ENCODE assay signal across 18 cellular contexts in the genomic region with DNA sequence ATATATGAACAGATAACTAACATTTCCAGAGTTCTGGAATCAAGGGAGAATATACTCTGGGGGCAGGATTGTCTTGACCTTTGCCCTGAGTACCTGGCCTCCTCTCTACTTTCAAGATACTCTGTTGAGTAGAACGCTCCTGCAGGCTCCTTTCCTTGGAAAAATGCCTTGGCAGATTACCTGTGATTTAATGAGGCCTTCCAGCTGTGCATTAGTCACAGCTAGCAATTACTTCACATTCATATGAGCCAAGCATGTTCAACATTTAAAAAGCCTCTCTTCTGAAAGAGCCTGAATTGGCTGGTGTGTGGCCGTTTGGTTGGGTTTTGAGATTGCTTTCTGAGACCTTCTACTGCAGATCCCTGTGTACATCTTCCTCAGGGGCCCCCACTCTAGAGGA.
DNase-seq lines count a peak whose midpoint lies in the region; ATAC-seq, FAIRE-seq and TF ChIP-seq lines count a peak whose summit lies in the region.
"Had no signal": no experiment of that assay in that cellular context is flagged by ENCODE, and none has a peak within 500 bp of the region (broad histone marks: within the 10 kb centered on the region; RNA-seq: fewer than 3 reads in every experiment).

No MANE protein-coding gene starts in this region.

- H3K79me1 ChIP-seq in H1 (ENCODE audit: low read depth, low read length), result no peaks in the 10 kb centered on the region

- H3K27me3 ChIP-seq in H1 (replicated peaks in 1 of 4; ENCODE audit: control insufficient read depth in 3 of 4, extremely low read depth in 1 of 4, insufficient read depth in 3 of 4, low read length in 3 of 4) (no peaks in the 10 kb centered on the region), neural cell (ENCODE audit: insufficient read depth, low read depth, low read length) (no peaks in the 10 kb centered on the region), smooth muscle cell (ENCODE audit: low read depth) (no peaks in the 10 kb centered on the region)
- H3K27me3 ChIP-seq: gastrocnemius medialis had no signal

- H3F3A ChIP-seq in neural cell (ENCODE audit: insufficient read depth, low read length, poor library complexity, severe bottlenecking), result no peaks in the 10 kb centered on the region
- H3F3A ChIP-seq in smooth muscle cell (ENCODE audit: low read depth), result no peaks in the 10 kb centered on the region

- no peak overlapping the region for H4K8ac ChIP-seq in H1 (ENCODE audit: extremely low read depth, insufficient read depth, low read length)

- no peak overlapping the region for H2BK120ac ChIP-seq in H1 (replicated peaks; ENCODE audit: low read depth, low read length)

- peak; percentile 89 for DNase-seq in NCI-H69 (lab: John Stamatoyannopoulos, UW)
- DNase-seq in H1 (ENCODE audit: low read depth in 1 of 2, low spot score in 2 of 2), result no peak
- DNase-seq in CD1c-positive myeloid dendritic cell (ENCODE audit: extremely low spot score), result no peak
- DNase-seq in smooth muscle cell (lab: John Stamatoyannopoulos, UW; ENCODE audit: unreplicated experiment), result no peak
- DNase-seq: activated naive CD4-positive, alpha-beta T cell treated with anti-CD3 and anti-CD28 coated beads, Interleukin-2, amount 50 U/mL, for 16 hours; DMS 273 treated with DMSO at 0.1 percent for 48 hours; NCI-H1930; NK-92 treated with Interleukin-12 subunit alpha and Interleukin-12 subunit beta, amount 100 ng/mL, for 24 hours; occipital lobe; Right ventricle myocardium superior; stimulated activated naive B cell treated with anti-CD40 and anti-IgM and Interleukin-4, amounts not matched to agents 10 μg/mL and 1 μg/mL and 100 μg/mL, for 72 hours had no signal

- H3K23ac ChIP-seq in H1 (ENCODE audit: insufficient read length), result no peak overlapping the region

- peaks cover 3% of the 10 kb centered on the region; the same call in 1 of the 2 replicates for H3K23me2 ChIP-seq in H1 (ENCODE audit: low read depth, low read length)

- CTCF ChIA-PET in HEK293 (lab: Yijun Ruan, JAX) (no interaction called here), H1 (lab: Charles Lee; ENCODE audit: partially characterized antibody) (no interaction called here)

- H3K9me3 ChIP-seq in HEK293 (ENCODE audit: control insufficient read depth, insufficient read depth, low read depth, low read length) (no peaks in the 10 kb centered on the region), H1 (ENCODE audit: insufficient read depth in 2 of 2, low read depth in 1 of 2, low read length in 1 of 2) (no peaks in the 10 kb centered on the region), neural cell (ENCODE audit: low read length) (no peaks in the 10 kb centered on the region), smooth muscle cell (replicated peaks; ENCODE audit: low read depth) (no peaks in the 10 kb centered on the region)
- H3K9me3 ChIP-seq: gastrocnemius medialis had no signal

- H2AFZ ChIP-seq in H1 (ENCODE audit: low read length) (no peak overlapping the region), neural cell (ENCODE audit: low read depth, low read length) (no peak overlapping the region), smooth muscle cell (ENCODE audit: low read depth) (no peak overlapping the region)

- H4K5ac ChIP-seq in H1 (ENCODE audit: insufficient read length, low read depth, low read length), result no peak overlapping the region

- no peak overlapping the region for H4K91ac ChIP-seq in H1 (replicated peaks; ENCODE audit: insufficient read length, low read length)

- H2BK12ac ChIP-seq in H1 (ENCODE audit: low read depth, low read length), result no peak overlapping the region

- H3K27ac ChIP-seq in HEK293 (ENCODE audit: extremely low read depth, low read depth, low read length) (no peak overlapping the region), H1 (ENCODE audit: low read depth, low read length) (no peak overlapping the region), neural cell (ENCODE audit: low read length) (no peak overlapping the region), smooth muscle cell (ENCODE audit: low read depth) (no peak overlapping the region)
- H3K27ac ChIP-seq: skin epidermis had no signal

- H3K14ac ChIP-seq in H1 (ENCODE audit: insufficient read length), result no peak overlapping the region

- H3K4me2 ChIP-seq in H1 (ENCODE audit: insufficient read depth in 1 of 2, low read depth in 2 of 2, low read length in 2 of 2), result 0 out of 4 replicates have a peak overlapping the region, but pooled peaks of 1 of the 2 experiments have one; percentile 15
- H3K4me2 ChIP-seq in neural cell (ENCODE audit: low read length), result no peak overlapping the region
- H3K4me2 ChIP-seq in smooth muscle cell, result no peak overlapping the region

- FAIRE-seq in H1 (lab: Jason Lieb, UNC), result no peak
- FAIRE-seq: keratinocyte had no signal

- H4K20me1 ChIP-seq in H1 (replicated peaks in 1 of 2; ENCODE audit: control insufficient read depth in 1 of 2, insufficient read depth in 2 of 2, low read length in 2 of 2), result no peaks in the 10 kb centered on the region
- H4K20me1 ChIP-seq in neural cell (ENCODE audit: insufficient read depth), result no peaks in the 10 kb centered on the region
- H4K20me1 ChIP-seq in smooth muscle cell (ENCODE audit: low read depth), result no peaks in the 10 kb centered on the region

- H3K4me3 ChIP-seq in HEK293 (ENCODE audit: low read depth, low read length) (no peak overlapping the region), H1 (ENCODE audit: extremely low read depth in 1 of 4, insufficient read depth in 2 of 4, low read depth in 3 of 4, low read length in 4 of 4) (no peak overlapping the region), neural cell (ENCODE audit: low read length) (no peak overlapping the region), smooth muscle cell (no peak overlapping the region)
- H3K4me3 ChIP-seq: gastrocnemius medialis, skin epidermis had no signal

- H2AK5ac ChIP-seq in H1 (ENCODE audit: low read depth, low read length), result no peak overlapping the region

- H2BK20ac ChIP-seq in H1 (ENCODE audit: low read length), result no peak overlapping the region

- no peaks in the 10 kb centered on the region for H3K9me2 ChIP-seq in neural cell (ENCODE audit: insufficient read depth, low read length)

- TF ChIP-seq RAD21 in H1 (IDR thresholded peaks at IDR 0.05 in 1 of 2, conservative IDR thresholded peaks at IDR 0.05 in 1 of 2; ENCODE audit: low read depth in 2 of 2, low read length in 2 of 2), result no peak
- no peak for TF ChIP-seq RAD21 in neural cell (conservative IDR thresholded peaks at IDR 0.05)

- H3K36me3 ChIP-seq in HEK293 (ENCODE audit: control insufficient read depth in 2 of 2, insufficient read depth in 1 of 2, low read length in 2 of 2), result no peaks in the 10 kb centered on the region
- no peaks in the 10 kb centered on the region for H3K36me3 ChIP-seq in H1 (ENCODE audit: control insufficient read depth in 2 of 4, insufficient read depth in 4 of 4, low read length in 3 of 4)
- H3K36me3 ChIP-seq in neural cell (ENCODE audit: insufficient read depth, low read length), result no peaks in the 10 kb centered on the region
- H3K36me3 ChIP-seq in smooth muscle cell (ENCODE audit: low read depth), result no peaks in the 10 kb centered on the region
- H3K36me3 ChIP-seq: gastrocnemius medialis had no signal

- no peak overlapping the region for H2BK15ac ChIP-seq in H1 (ENCODE audit: low read length)

- H3K4me1 ChIP-seq in HEK293 (ENCODE audit: control insufficient read depth, insufficient read depth, low read length) (peaks cover 3% of the 10 kb centered on the region; the same call in 1 of the 2 replicates), H1 (replicated peaks in 1 of 4; ENCODE audit: control insufficient read depth in 3 of 4, insufficient read depth in 4 of 4, low read length in 3 of 4) (peaks cover 2 to 8% (median 2%) of the 10 kb centered on the region in 4 experiments; a peak in 4 of 7 replicates), smooth muscle cell (ENCODE audit: low read depth) (peaks cover 6% of the 10 kb centered on the region)

- POLR2A ChIA-PET in HEK293 (lab: Yijun Ruan, JAX), result no interaction called here
- POLR2A ChIA-PET in H1 (lab: Charles Lee; ENCODE audit: partially characterized antibody), result no interaction called here

- WGBS in H1 (ENCODE audit: extremely low coverage in 1 of 2, insufficient coverage in 1 of 2, insufficient read length in 1 of 2, insufficient replicate concordance in 2 of 2, low coverage in 1 of 2, low lambda C conversion rate in 2 of 2, missing lambda C conversion rate in 1 of 2), 2 experiments, result 52% methylated on average over 2 of the region's 2 CpGs; no CpG with 5 or more reads in 1 of the 2 experiments
- WGBS in smooth muscle cell (ENCODE audit: low lambda C conversion rate), result 38% methylated on average over 2 of the region's 2 CpGs

- no peak for TF ChIP-seq EP300 in H1 (IDR thresholded peaks at IDR 0.05; ENCODE audit: borderline replicate concordance in 1 of 2, low read depth in 2 of 2, low read length in 2 of 2)
- TF ChIP-seq EP300 in neural cell (conservative IDR thresholded peaks at IDR 0.05; ENCODE audit: poor library complexity, severe bottlenecking), result peak; percentile 15

- no peak overlapping the region for H3K56ac ChIP-seq in H1 (replicated peaks; ENCODE audit: insufficient read length, low read depth, low read length)

- H3K18ac ChIP-seq in H1 (ENCODE audit: extremely low read depth, low read length), result no peak overlapping the region

- H3K79me2 ChIP-seq in H1 (ENCODE audit: control insufficient read depth in 1 of 2, insufficient read depth in 2 of 2, low read length in 2 of 2) (no peaks in the 10 kb centered on the region), neural cell (replicated peaks; ENCODE audit: insufficient read depth, low read length) (no peaks in the 10 kb centered on the region), smooth muscle cell (ENCODE audit: low read depth) (no peaks in the 10 kb centered on the region)

- H3K9ac ChIP-seq in H1 (replicated peaks in 1 of 4; ENCODE audit: extremely low read depth in 1 of 4, low read depth in 3 of 4, low read length in 3 of 4), result no peak overlapping the region
- no peak overlapping the region for H3K9ac ChIP-seq in neural cell (ENCODE audit: low read length)
- no peak overlapping the region for H3K9ac ChIP-seq in smooth muscle cell (ENCODE audit: low read depth)

- no peak overlapping the region for H2BK5ac ChIP-seq in H1 (ENCODE audit: low read depth, low read length)

- no peak overlapping the region for H3K4ac ChIP-seq in H1 (replicated peaks; ENCODE audit: insufficient read length, low read depth, low read length)

- no peak for TF ChIP-seq CTCF in HEK293 (tag by site-specific recombination; IDR thresholded peaks at IDR 0.05)
- no peak for TF ChIP-seq CTCF in H1 (IDR thresholded peaks at IDR 0.05; ENCODE audit: control extremely low read depth in 1 of 3, insufficient read depth in 1 of 3, low read depth in 1 of 3, low read length in 3 of 3)
- no peak for TF ChIP-seq CTCF in neural cell (IDR thresholded peaks at IDR 0.05; ENCODE audit: poor library complexity, severe bottlenecking)
- TF ChIP-seq CTCF in smooth muscle cell (IDR thresholded peaks at IDR 0.05; ENCODE audit: borderline replicate concordance, insufficient read depth, poor library complexity, severe bottlenecking), result no peak

- no peak for TF ChIP-seq POLR2A in H1 (IDR thresholded peaks at IDR 0.05; ENCODE audit: control extremely low read depth in 1 of 2, low read depth in 2 of 2, low read length in 2 of 2)

- ATAC-seq in GM18867 (IDR thresholded peaks at IDR 0.05; ENCODE audit: unreplicated experiment) (no peak), HG02588 (IDR thresholded peaks at IDR 0.05; ENCODE audit: unreplicated experiment) (no peak)
- ATAC-seq: stimulated activated naive B cell treated with anti-CD40 and anti-IgM and Interleukin-4, amounts not matched to agents 10 μg/mL and 1 μg/mL and 100 μg/mL, for 72 hours had no signal

TF ChIP-seq in neural cell, 6 proteins besides CTCF, POLR2A, EP300 and RAD21 (continues in another document):
- TF ChIP-seq POLR2AphosphoS5 (IDR thresholded peaks at IDR 0.05), result peak; percentile 19
